ENCODE assay signal across 27 cellular contexts in genomic region chr4:113288691-113289090, GRCh38.
"Had no signal": no experiment of that assay in that cellular context is flagged by ENCODE, and none has a peak within 500 bp of the region (broad histone marks: within the 10 kb centered on the region; RNA-seq: fewer than 3 reads in every experiment).

No MANE protein-coding gene starts in this region.

- H3K9me3 ChIP-seq: MG63 had no signal

- H3K4me3 ChIP-seq: MG63, SK-N-MC had no signal

- H3K27me3 ChIP-seq: MG63 had no signal

- H3K27ac ChIP-seq: SK-N-MC had no signal

- ATAC-seq: Panc1, Right ventricle myocardium inferior, T-cell had no signal

- DNase-seq: activated B cell treated with CpG ODN at 0.5 μM for 24 hours; activated CD4-positive, alpha-beta memory T cell treated with anti-CD3 and anti-CD28 coated beads for 36 hours; activated CD4-positive, alpha-beta T cell treated with anti-CD3 and anti-CD28 coated beads for 1 hour; activated CD4-positive, alpha-beta T cell treated with anti-CD3 and anti-CD28 coated beads, Interleukin-2, amount 10 ng/mL, durations not matched to agents 24 days and 14 days; activated CD8-positive, alpha-beta memory T cell treated with anti-CD3 and anti-CD28 coated beads, Interleukin-2, amount 50 U/mL, for 4 hours; activated naive CD4-positive, alpha-beta T cell; amygdala; central memory CD4-positive, alpha-beta T cell; MG63; MV-4-11; NCI-H1092 treated with DMSO at 0.1 percent for 48 hours; NCI-H1417 treated with DMSO at 0.1 percent for 48 hours; NCI-H1694; NCI-H2029; NCI-H2107; NCI-H510A treated with DMSO at 0.1 percent for 48 hours; NCI-H69; NK-92 treated with Interleukin-12 subunit alpha and Interleukin-12 subunit beta, amount 100 ng/mL, for 24 hours; OCI-M1; RPMI8226; T-cell; T-helper 2 cell; T1000 had no signal

- FAIRE-seq: TTC549 had no signal

- H3K36me3 ChIP-seq: MG63 had no signal
